Comparison of ENCODE assay signal across 10 cellular contexts in genomic region chr16:53745126-53745525, GRCh38. TPM values are rescaled to one million over a fixed set of nuclear protein-coding genes. Genes with fewer than 3 reads are reported as not detected.
DNase-seq lines count a peak whose midpoint lies in the region; ATAC-seq, FAIRE-seq and TF ChIP-seq lines count a peak whose summit lies in the region.
"Had no signal": no experiment of that assay in that cellular context is flagged by ENCODE, and none has a peak within 500 bp of the region (broad histone marks: within the 10 kb centered on the region; RNA-seq: fewer than 3 reads in every experiment).

No MANE protein-coding gene starts in this region.

- H3K4me2 ChIP-seq in A549 (peak overlapping the region; percentile 63), keratinocyte (ENCODE audit: control insufficient read depth, extremely low read depth, insufficient read depth, low read depth, low read length) (peak overlapping the region; percentile 84)

- peaks cover 30% of the 10 kb centered on the region for H3K4me1 ChIP-seq in A549
- peaks cover 47% of the 10 kb centered on the region for H3K4me1 ChIP-seq in keratinocyte (ENCODE audit: control insufficient read depth, extremely low read depth, insufficient read depth, low read length)

- no peaks in the 10 kb centered on the region for H3K9me1 ChIP-seq in keratinocyte (ENCODE audit: control insufficient read depth, extremely low read depth, insufficient read depth, low read length)

- ATAC-seq in A549, result peak in 1 of 2 experiments; percentile 39; a peak in 4 of 6 replicates

- H2AFZ ChIP-seq in keratinocyte (ENCODE audit: control insufficient read depth, low read length), result no peak overlapping the region

- peaks cover 8% of the 10 kb centered on the region; the same call in 1 of the 3 replicates for H3K9me3 ChIP-seq in A549
- no peaks in the 10 kb centered on the region for H3K9me3 ChIP-seq in keratinocyte (ENCODE audit: control insufficient read depth, low read depth, low read length)

- TF ChIP-seq POLR2A in A549 (IDR thresholded peaks at IDR 0.05; ENCODE audit: low read length), result no peak

- H3K27ac ChIP-seq in A549 (peak overlapping the region; percentile 39 to 47; a peak in 4 of 6 replicates), keratinocyte (ENCODE audit: control insufficient read depth, insufficient read depth, low read length) (peak overlapping the region; percentile 71)

- FAIRE-seq in A549 (lab: Jason Lieb, UNC) (no peak), keratinocyte (lab: Jason Lieb, UNC) (peak; percentile 75)

- TF ChIP-seq CTCF in A549 (IDR thresholded peaks at IDR 0.05) (no peak), keratinocyte (optimal IDR thresholded peaks at IDR 0.05 in 1 of 3, IDR thresholded peaks at IDR 0.05 in 1 of 3, conservative IDR thresholded peaks at IDR 0.05 in 1 of 3; ENCODE audit: extremely low read depth in 1 of 3, insufficient read depth in 2 of 3, low read length in 3 of 3) (no peak)

- DNase-seq in A549 (ENCODE audit: low read depth in 1 of 2, low spot score in 1 of 2) (no peak), ELR (ENCODE audit: low read depth) (peak; percentile 65), keratinocyte (ENCODE audit: low read depth, low spot score) (peak; percentile 63), NCI-H2171 treated with DMSO at 0.1 percent for 48 hours (lab: John Stamatoyannopoulos, UW) (no peak), NCI-H345 treated with DMSO at 0.1 percent for 48 hours (lab: John Stamatoyannopoulos, UW; ENCODE audit: unreplicated experiment) (no peak), NCI-H1436 treated with DMSO at 0.1 percent for 48 hours (lab: John Stamatoyannopoulos, UW) (no peak)
- no peak for DNase-seq in activated T-helper 2 cell treated with anti-CD3 and anti-CD28 coated beads, Interferon-gamma antibody, Interleukin-2, Interleukin-4, amounts not matched to agents 10 μg/mL and 5 μg/mL and 100 μg/mL, durations not matched to agents 14 hours and 24 hours and 36 hours (ENCODE audit: low spot score)
- no peak for DNase-seq in stimulated activated CD4-positive, alpha-beta T cell treated with anti-CD3 and anti-CD28 coated beads, Interleukin-15, amount 100 ng/mL, for 24 hours
- DNase-seq: DMS79 treated with DMSO at 0.1 percent for 48 hours, dorsolateral prefrontal cortex had no signal

- dilution Hi-C loops in keratinocyte (cut with MboI; ENCODE audit: extremely low pct_ligation_motif_present, low sequenced_read_pairs), result no loop called here

- POLR2A ChIA-PET in A549 (lab: Yijun Ruan, JAX), result no interaction called here

- H3K9ac ChIP-seq in keratinocyte (ENCODE audit: control insufficient read depth, extremely low read depth, insufficient read depth, low read length), result no peak overlapping the region

- no peaks in the 10 kb centered on the region for H3K27me3 Mint-ChIP-seq in activated T-helper 2 cell treated with anti-CD3 and anti-CD28 coated beads, Interferon-gamma antibody, Interleukin-2, Interleukin-4, amounts not matched to agents 10 μg/mL and 5 μg/mL and 100 μg/mL, durations not matched to agents 14 hours and 24 hours and 36 hours (ENCODE audit: low read depth)

- H3K4me3 Mint-ChIP-seq in activated T-helper 2 cell treated with anti-CD3 and anti-CD28 coated beads, Interferon-gamma antibody, Interleukin-2, Interleukin-4, amounts not matched to agents 10 μg/mL and 5 μg/mL and 100 μg/mL, durations not matched to agents 14 hours and 24 hours and 36 hours (ENCODE audit: low read depth), result no peak overlapping the region

- H3K4me1 Mint-ChIP-seq in activated T-helper 2 cell treated with anti-CD3 and anti-CD28 coated beads, Interferon-gamma antibody, Interleukin-2, Interleukin-4, amounts not matched to agents 10 μg/mL and 5 μg/mL and 100 μg/mL, durations not matched to agents 14 hours and 24 hours and 36 hours (ENCODE audit: low read depth), result peaks cover 23% of the 10 kb centered on the region

- 28% methylated on average over 3 of the region's 3 CpGs for WGBS in A549 (ENCODE audit: missing lambda C conversion rate)

- TF ChIP-seq EP300 in A549 (IDR thresholded peaks at IDR 0.05), result no peak

- peaks cover 9% of the 10 kb centered on the region for H3K36me3 Mint-ChIP-seq in activated T-helper 2 cell treated with anti-CD3 and anti-CD28 coated beads, Interferon-gamma antibody, Interleukin-2, Interleukin-4, amounts not matched to agents 10 μg/mL and 5 μg/mL and 100 μg/mL, durations not matched to agents 14 hours and 24 hours and 36 hours (ENCODE audit: low read depth)

- H4K20me1 ChIP-seq in keratinocyte (ENCODE audit: control insufficient read depth, extremely low read depth, insufficient read depth, low read length), result no peaks in the 10 kb centered on the region

- H3K79me2 ChIP-seq in keratinocyte (ENCODE audit: control insufficient read depth, insufficient read depth, low read length), result peaks cover 32% of the 10 kb centered on the region

- peak overlapping the region; percentile 5 for H3K27ac Mint-ChIP-seq in activated T-helper 2 cell treated with anti-CD3 and anti-CD28 coated beads, Interferon-gamma antibody, Interleukin-2, Interleukin-4, amounts not matched to agents 10 μg/mL and 5 μg/mL and 100 μg/mL, durations not matched to agents 14 hours and 24 hours and 36 hours

- intact Hi-C loops in activated T-helper 2 cell treated with anti-CD3 and anti-CD28 coated beads, Interferon-gamma antibody, Interleukin-2, Interleukin-4, amounts not matched to agents 10 μg/mL and 5 μg/mL and 100 μg/mL, durations not matched to agents 14 hours and 24 hours and 36 hours (cut with micrococcal nuclease), result loop anchor here (1.0 to 10.0 kb wide), 3 partner anchors 40 to 1180 kb away; partner anchors contain the start of gene FTO

- TF ChIP-seq RAD21 in A549 (conservative IDR thresholded peaks at IDR 0.05 in 1 of 2, IDR thresholded peaks at IDR 0.05 in 1 of 2), result no peak

- H3K27me3 ChIP-seq in keratinocyte (ENCODE audit: control insufficient read depth, extremely low read depth, insufficient read depth, low read length), result no peaks in the 10 kb centered on the region
- H3K27me3 ChIP-seq: dorsolateral prefrontal cortex had no signal

- H3K36me3 ChIP-seq in keratinocyte (ENCODE audit: control insufficient read depth in 2 of 2, extremely low read depth in 1 of 2, insufficient read depth in 2 of 2, low read length in 2 of 2), result no peaks in the 10 kb centered on the region

- H3K4me3 ChIP-seq in A549 (no peak overlapping the region), keratinocyte (ENCODE audit: control insufficient read depth in 2 of 3, extremely low read depth in 1 of 3, insufficient read depth in 2 of 3, low read depth in 1 of 3, low read length in 3 of 3) (peak overlapping the region in 2 of 3 experiments; percentile 2 to 26)
- H3K4me3 ChIP-seq: dorsolateral prefrontal cortex had no signal

- H3K9me3 Mint-ChIP-seq in activated T-helper 2 cell treated with anti-CD3 and anti-CD28 coated beads, Interferon-gamma antibody, Interleukin-2, Interleukin-4, amounts not matched to agents 10 μg/mL and 5 μg/mL and 100 μg/mL, durations not matched to agents 14 hours and 24 hours and 36 hours, result peaks cover 9% of the 10 kb centered on the region

- CTCF ChIA-PET in A549 (lab: Yijun Ruan, JAX), result interaction anchor here (0.6 to 4.2 kb wide), 7 partner anchors 9 to 1192 kb away, joined by 3 to 23 read pairs (median 3); no protein-coding TSS in a partner anchor

TF ChIP-seq in A549, 52 proteins besides CTCF, POLR2A, EP300 and RAD21 (continues in another document):
- no peak for TF ChIP-seq JUN (IDR thresholded peaks at IDR 0.05)
- no peak for TF ChIP-seq HDAC2 (IDR thresholded peaks at IDR 0.05)
- no peak for TF ChIP-seq GATA3 (IDR thresholded peaks at IDR 0.05; ENCODE audit: borderline replicate concordance)
- no peak for TF ChIP-seq FOSB (CRISPR knock-in tag; IDR thresholded peaks at IDR 0.05)
- TF ChIP-seq CEBPB (IDR thresholded peaks at IDR 0.05), result no peak
- TF ChIP-seq KDM5A (IDR thresholded peaks at IDR 0.05), result no peak
- TF ChIP-seq EHF (CRISPR knock-in tag; IDR thresholded peaks at IDR 0.05), result no peak
- TF ChIP-seq NR3C1 (IDR thresholded peaks at IDR 0.05), result no peak
- no peak for TF ChIP-seq ESRRA (IDR thresholded peaks at IDR 0.05; ENCODE audit: borderline replicate concordance, low read length)

RNA-seq across cellular contexts. Expression of gene FTO, which starts 41.2 kb away (rescaled TPM):
- polyA plus RNA-seq in A549 (2011; rRNA removed) (101 and 103 TPM in 2 replicates), A549 (2017; fragmentation: RNase III; extraction: RNeasy Plus Mini Kit Qiagen cat#74134 plus additional on column Dnase treatment) (42.8 to 48.7 TPM (median 45.6 TPM) in 3 replicates), keratinocyte (46.8 to 87.2 TPM (median 56.4 TPM) in 3 replicates)
- polyA plus RNA-seq in A549 (2012; cell fraction: cytosol; rRNA removed), result 30.9 and 31.3 TPM in 2 replicates
- polyA plus RNA-seq in A549 (2012; cell fraction: nucleus; rRNA removed), result 14.2 and 21.5 TPM in 2 replicates
- 109 and 116 TPM in 2 replicates for polyA minus RNA-seq in A549 (2011; rRNA and poly(A)+ RNA removed)
- 62.1 and 62.7 TPM in 2 replicates for total RNA-seq in activated T-helper 2 cell treated with anti-CD3 and anti-CD28 coated beads, Interferon-gamma antibody, Interleukin-2, Interleukin-4, amounts not matched to agents 10 μg/mL and 5 μg/mL and 100 μg/mL, durations not matched to agents 14 hours and 24 hours and 36 hours
- 21.4 TPM for polyA plus RNA-seq in keratinocyte (2011; ENCODE audit: low read depth)
- polyA plus RNA-seq in keratinocyte (2011; cell fraction: cytosol; rRNA removed), result 63.6 and 80.7 TPM in 2 replicates
- polyA plus RNA-seq in keratinocyte (2011; cell fraction: nucleus; rRNA removed), result 66.5 and 74.0 TPM in 2 replicates
- polyA plus RNA-seq in keratinocyte (2012; ENCODE audit: low replicate concordance), result 33.8 and 50.1 TPM in 2 replicates
- polyA minus RNA-seq in keratinocyte, result 51.0 to 113 TPM (median 87.3 TPM) in 3 replicates
- 63.7 TPM for polyA minus RNA-seq in keratinocyte (2011; cell fraction: cytosol; rRNA and poly(A)+ RNA removed)
- 51.8 and 112 TPM in 2 replicates for polyA minus RNA-seq in keratinocyte (2011; cell fraction: nucleus; rRNA and poly(A)+ RNA removed)

RNA-seq across cellular contexts. Expression of gene RPGRIP1L, which starts 41.5 kb away (rescaled TPM):
- polyA plus RNA-seq in A549 (2011; rRNA removed) (15.9 and 19.6 TPM in 2 replicates), A549 (2017; fragmentation: RNase III; extraction: RNeasy Plus Mini Kit Qiagen cat#74134 plus additional on column Dnase treatment) (13.0 to 14.5 TPM (median 14.3 TPM) in 3 replicates), keratinocyte (7.8 to 11.6 TPM (median 7.9 TPM) in 3 replicates)
- 7.7 and 9.1 TPM in 2 replicates for polyA plus RNA-seq in A549 (2012; cell fraction: cytosol; rRNA removed)
- polyA plus RNA-seq in A549 (2012; cell fraction: nucleus; rRNA removed), result 3.6 and 4.8 TPM in 2 replicates
- 9.3 and 9.4 TPM in 2 replicates for polyA minus RNA-seq in A549 (2011; rRNA and poly(A)+ RNA removed)
- 7.7 and 9.6 TPM in 2 replicates for total RNA-seq in activated T-helper 2 cell treated with anti-CD3 and anti-CD28 coated beads, Interferon-gamma antibody, Interleukin-2, Interleukin-4, amounts not matched to agents 10 μg/mL and 5 μg/mL and 100 μg/mL, durations not matched to agents 14 hours and 24 hours and 36 hours
- 6.4 TPM for polyA plus RNA-seq in keratinocyte (2011; ENCODE audit: low read depth)
- polyA plus RNA-seq in keratinocyte (2011; cell fraction: cytosol; rRNA removed), result 4.4 and 7.3 TPM in 2 replicates
- 9.8 and 12.4 TPM in 2 replicates for polyA plus RNA-seq in keratinocyte (2011; cell fraction: nucleus; rRNA removed)
- polyA plus RNA-seq in keratinocyte (2012; ENCODE audit: low replicate concordance), result 3.1 and 7.0 TPM in 2 replicates
- 2.6 to 14.2 TPM (median 10.3 TPM) in 3 replicates for polyA minus RNA-seq in keratinocyte
- 7.7 TPM for polyA minus RNA-seq in keratinocyte (2011; cell fraction: cytosol; rRNA and poly(A)+ RNA removed)
- 8.8 and 18.6 TPM in 2 replicates for polyA minus RNA-seq in keratinocyte (2011; cell fraction: nucleus; rRNA and poly(A)+ RNA removed)

Comparison
In these comparisons a context has a peak if more than half of its experiments do, and no peak if none do; other contexts are left out.
1. DNase-seq: peak in ELR (single experiment) and keratinocyte (single experiment); none in A549 (0 of 2), activated T-helper 2 cell treated with anti-CD3 and anti-CD28 coated beads, Interferon-gamma antibody, Interleukin-2, Interleukin-4, amounts not matched to agents 10 μg/mL and 5 μg/mL and 100 μg/mL, durations not matched to agents 14 hours and 24 hours and 36 hours (single experiment), NCI-H2171 treated with DMSO at 0.1 percent for 48 hours (single experiment), NCI-H345 treated with DMSO at 0.1 percent for 48 hours (single experiment), stimulated activated CD4-positive, alpha-beta T cell treated with anti-CD3 and anti-CD28 coated beads, Interleukin-15, amount 100 ng/mL, for 24 hours (single experiment) and NCI-H1436 treated with DMSO at 0.1 percent for 48 hours (single experiment).